In genomic region chr3:54324069-54324468, GRCh38 we compare ENCODE assay signal across 15 cellular contexts.
DNase-seq lines count a peak whose midpoint lies in the region; TF ChIP-seq lines count a peak whose summit lies in the region.
"Had no signal": no experiment of that assay in that cellular context is flagged by ENCODE, and none has a peak within 500 bp of the region (broad histone marks: within the 10 kb centered on the region; RNA-seq: fewer than 3 reads in every experiment).

No MANE protein-coding gene starts in this region.

- peak overlapping the region; percentile 71 for H3K27ac ChIP-seq in VCaP
- H3K27ac ChIP-seq in hepatocyte = no peak overlapping the region
- H3K27ac ChIP-seq: GM23248 had no signal

- H3K9me2 ChIP-seq in hepatocyte (replicated peaks; ENCODE audit: insufficient read depth) = no peaks in the 10 kb centered on the region

- no peaks in the 10 kb centered on the region for H3K79me2 ChIP-seq in hepatocyte

- TF ChIP-seq CTCF in VCaP (conservative IDR thresholded peaks at IDR 0.05) = no peak
- no peak for TF ChIP-seq CTCF in hepatocyte (IDR thresholded peaks at IDR 0.05; ENCODE audit: poor library complexity)

- no peak overlapping the region for H2AFZ ChIP-seq in hepatocyte
- H2AFZ ChIP-seq: GM23248 had no signal

- DNase-seq in NCI-H2227 (lab: John Stamatoyannopoulos, UW; ENCODE audit: unreplicated experiment) (peak; percentile 54), NCI-H2227 treated with DMSO at 0.1 percent for 48 hours (lab: John Stamatoyannopoulos, UW) (peak; percentile 71), T1000 (lab: John Stamatoyannopoulos, UW) (no peak), hepatocyte (ENCODE audit: low spot score) (no peak), DMS114 treated with DMSO at 0.1 percent for 48 hours (lab: John Stamatoyannopoulos, UW; ENCODE audit: unreplicated experiment) (no peak)
- DNase-seq: C1 segment of cervical spinal cord; Calu3; CD4-positive, alpha-beta memory T cell; COR-L47; DMS153; DND-41; GM23248; H7; HCEC 1CT had no signal

- no peaks in the 10 kb centered on the region for H3K27me3 ChIP-seq in hepatocyte

- H3K4me3 ChIP-seq in hepatocyte = no peak overlapping the region
- H3K4me3 ChIP-seq: GM23248 had no signal

- no peaks in the 10 kb centered on the region for H4K20me1 ChIP-seq in hepatocyte (ENCODE audit: insufficient read depth, poor library complexity, severe bottlenecking)

- H3K4me1 ChIP-seq in hepatocyte (ENCODE audit: insufficient read depth) = peaks cover 12% of the 10 kb centered on the region

- H3K4me2 ChIP-seq in hepatocyte = no peak overlapping the region

- no peaks in the 10 kb centered on the region for H3K36me3 ChIP-seq in hepatocyte (replicated peaks; ENCODE audit: insufficient read depth, low read depth)

- H3K9me3 ChIP-seq in hepatocyte (ENCODE audit: low read depth) = no peaks in the 10 kb centered on the region

- 88% methylated on average over 2 of the region's 2 CpGs for WGBS in hepatocyte (ENCODE audit: low lambda C conversion rate, missing lambda C conversion rate)

Comparison
In these comparisons a context has a peak if more than half of its experiments do, and no peak if none do; other contexts are left out.
1. DNase-seq: peak in NCI-H2227 (single experiment) and NCI-H2227 treated with DMSO at 0.1 percent for 48 hours (single experiment); none in T1000 (single experiment), hepatocyte (single experiment) and DMS114 treated with DMSO at 0.1 percent for 48 hours (single experiment).